16 cellular contexts compared by ENCODE assay signal in genomic region chr17:63816669-63817068, GRCh38. TPM values are rescaled to one million over a fixed set of nuclear protein-coding genes. Genes with fewer than 3 reads are reported as not detected.
A peak's percentile ranks its signal among the peaks of the same experiment; 100 is the strongest.
DNase-seq lines count a peak whose midpoint lies in the region; ATAC-seq and TF ChIP-seq lines count a peak whose summit lies in the region.
"Had no signal": no experiment of that assay in that cellular context is flagged by ENCODE, and none has a peak within 500 bp of the region (broad histone marks: within the 10 kb centered on the region; RNA-seq: fewer than 3 reads in every experiment).

No MANE protein-coding gene starts in this region.

- H3K36me3 ChIP-seq in adipocyte (ENCODE audit: control insufficient read depth, insufficient read depth, low read length, severe bottlenecking) (peaks cover 99% of the 10 kb centered on the region), thyroid gland (peaks cover 94 to 97% of the 10 kb centered on the region in 2 donors), left lung (peaks cover 7 to 100% of the 10 kb centered on the region in 2 donors)

- H3K27ac ChIP-seq in thyroid gland (no peak overlapping the region), left lung (no peak overlapping the region)

- peaks cover 81% of the 10 kb centered on the region for H3K36me3 Mint-ChIP-seq in activated CD8-positive, alpha-beta T cell treated with anti-CD3 and anti-CD28 coated beads for 36 hours (ENCODE audit: low read depth)
- H3K36me3 Mint-ChIP-seq in activated CD8-positive, alpha-beta T cell treated with anti-CD3 and anti-CD28 coated beads, Interleukin-2, amount 10 ng/mL, durations not matched to agents 7 days and 5 days (ENCODE audit: low read depth): peaks cover 85% of the 10 kb centered on the region

- H3K4me1 ChIP-seq in adipocyte (ENCODE audit: control insufficient read depth, insufficient read depth, low read length): no peaks in the 10 kb centered on the region
- no peaks in the 10 kb centered on the region for H3K4me1 ChIP-seq in thyroid gland
- peaks cover 0 to 14% of the 10 kb centered on the region in 2 donors for H3K4me1 ChIP-seq in left lung

- TF ChIP-seq CTCF in activated CD8-positive, alpha-beta T cell treated with anti-CD3 and anti-CD28 coated beads for 36 hours (IDR thresholded peaks at IDR 0.05): no peak
- TF ChIP-seq CTCF in GM10248 (IDR thresholded peaks at IDR 0.05; ENCODE audit: control extremely low read depth, extremely low read depth, low read depth, missing control alignments) (no peak), thyroid gland (IDR thresholded peaks at IDR 0.05) (no peak), left lung (IDR thresholded peaks at IDR 0.05) (no peak)

- WGBS in thyroid gland, 2 donors: 90 to 95% methylated on average over 4 of the region's 4 CpGs

- peak overlapping the region; percentile 11 for H3K27ac Mint-ChIP-seq in activated CD8-positive, alpha-beta T cell treated with anti-CD3 and anti-CD28 coated beads for 36 hours
- no peak overlapping the region for H3K27ac Mint-ChIP-seq in activated CD8-positive, alpha-beta T cell treated with anti-CD3 and anti-CD28 coated beads, Interleukin-2, amount 10 ng/mL, durations not matched to agents 7 days and 5 days

- intact Hi-C loops in activated CD8-positive, alpha-beta T cell treated with anti-CD3 and anti-CD28 coated beads for 36 hours (cut with micrococcal nuclease): no loop called here
- intact Hi-C loops in thyroid gland (cut with DNase I): no loop called here
- intact Hi-C loops in left lung (cut with DNase I): no loop called here

- POLR2A ChIA-PET in activated CD8-positive, alpha-beta T cell treated with anti-CD3 and anti-CD28 coated beads for 36 hours (lab: Charles Lee): interaction anchor here (0.8 to 1.5 kb wide), 4 partner anchors 10 to 42 kb away, joined by 3 to 7 read pairs (median 4); partner anchors contain the start of gene PSMC5
- POLR2A ChIA-PET in activated CD8-positive, alpha-beta T cell treated with anti-CD3 and anti-CD28 coated beads, Interleukin-2, amount 10 ng/mL, durations not matched to agents 7 days and 5 days (lab: Charles Lee): no interaction called here
- POLR2A ChIA-PET in GM10248 (lab: Yijun Ruan, JAX): no interaction called here

- no peak overlapping the region for H3K4me3 Mint-ChIP-seq in activated CD8-positive, alpha-beta T cell treated with anti-CD3 and anti-CD28 coated beads for 36 hours
- no peak overlapping the region for H3K4me3 Mint-ChIP-seq in activated CD8-positive, alpha-beta T cell treated with anti-CD3 and anti-CD28 coated beads, Interleukin-2, amount 10 ng/mL, durations not matched to agents 7 days and 5 days

- TF ChIP-seq POLR2A in thyroid gland (IDR thresholded peaks at IDR 0.05): no peak

- ATAC-seq in activated CD8-positive, alpha-beta T cell treated with anti-CD3 and anti-CD28 coated beads for 36 hours: no peak
- ATAC-seq in activated CD8-positive, alpha-beta T cell treated with anti-CD3 and anti-CD28 coated beads, Interleukin-2, amount 10 ng/mL, durations not matched to agents 7 days and 5 days: no peak
- no peak for ATAC-seq in HG03469 (IDR thresholded peaks at IDR 0.05; ENCODE audit: unreplicated experiment)
- ATAC-seq in left lung: no peak

- H3K27me3 Mint-ChIP-seq in activated CD8-positive, alpha-beta T cell treated with anti-CD3 and anti-CD28 coated beads for 36 hours: no peaks in the 10 kb centered on the region
- H3K27me3 Mint-ChIP-seq in activated CD8-positive, alpha-beta T cell treated with anti-CD3 and anti-CD28 coated beads, Interleukin-2, amount 10 ng/mL, durations not matched to agents 7 days and 5 days (ENCODE audit: low read depth): no peaks in the 10 kb centered on the region

- no peaks in the 10 kb centered on the region for H3K9me3 Mint-ChIP-seq in activated CD8-positive, alpha-beta T cell treated with anti-CD3 and anti-CD28 coated beads for 36 hours
- H3K9me3 Mint-ChIP-seq in activated CD8-positive, alpha-beta T cell treated with anti-CD3 and anti-CD28 coated beads, Interleukin-2, amount 10 ng/mL, durations not matched to agents 7 days and 5 days (ENCODE audit: insufficient read depth): no peaks in the 10 kb centered on the region

- H3K9me3 ChIP-seq in adipocyte (ENCODE audit: control insufficient read depth, low read length): no peaks in the 10 kb centered on the region
- no peaks in the 10 kb centered on the region for H3K9me3 ChIP-seq in thyroid gland
- no peaks in the 10 kb centered on the region for H3K9me3 ChIP-seq in left lung

- DNase-seq in activated CD8-positive, alpha-beta T cell treated with anti-CD3 and anti-CD28 coated beads for 36 hours: no peak
- DNase-seq in activated CD8-positive, alpha-beta T cell treated with anti-CD3 and anti-CD28 coated beads, Interleukin-2, amount 10 ng/mL, durations not matched to agents 7 days and 5 days: no peak
- peak; percentile 1 for DNase-seq in GM10248 (ENCODE audit: extremely low spot score)
- DNase-seq in adipocyte (ENCODE audit: low read depth): peak; percentile 36
- peak; percentile 47 for DNase-seq in iris pigment epithelial cell (ENCODE audit: low read depth)
- no peak for DNase-seq in thyroid gland
- DNase-seq in left lung: no peak
- DNase-seq: 8988T, C1 segment of cervical spinal cord, DMS79 treated with DMSO at 0.1 percent for 48 hours, GF-D8, Karpas-422, NCI-H187, NCI-H446, NCI-H69 had no signal

- CTCF ChIA-PET in activated CD8-positive, alpha-beta T cell treated with anti-CD3 and anti-CD28 coated beads for 36 hours (lab: Charles Lee): interaction anchor here (0.7 to 2.5 kb wide), 4 partner anchors 12 to 134 kb away, joined by 3 to 6 read pairs (median 3); no protein-coding TSS in a partner anchor
- CTCF ChIA-PET in activated CD8-positive, alpha-beta T cell treated with anti-CD3 and anti-CD28 coated beads, Interleukin-2, amount 10 ng/mL, durations not matched to agents 7 days and 5 days (lab: Charles Lee): interaction anchor here (1.2 to 1.6 kb wide), 2 partner anchors 12 to 18 kb away, joined by 4 to 6 read pairs; no protein-coding TSS in a partner anchor
- CTCF ChIA-PET in GM10248 (lab: Yijun Ruan, JAX): interaction anchor here (1.0 to 2.8 kb wide), 4 partner anchors 11 to 32 kb away, joined by 3 to 10 read pairs (median 5); partner anchors contain the start of genes FTSJ3 and PSMC5

- H3K4me1 Mint-ChIP-seq in activated CD8-positive, alpha-beta T cell treated with anti-CD3 and anti-CD28 coated beads for 36 hours (ENCODE audit: low read depth): peaks cover 6% of the 10 kb centered on the region
- H3K4me1 Mint-ChIP-seq in activated CD8-positive, alpha-beta T cell treated with anti-CD3 and anti-CD28 coated beads, Interleukin-2, amount 10 ng/mL, durations not matched to agents 7 days and 5 days (ENCODE audit: low read depth): peaks cover 10% of the 10 kb centered on the region

- no peaks in the 10 kb centered on the region for H3K27me3 ChIP-seq in adipocyte (replicated peaks; ENCODE audit: control insufficient read depth, insufficient read depth, low read length)
- no peaks in the 10 kb centered on the region for H3K27me3 ChIP-seq in thyroid gland
- H3K27me3 ChIP-seq in left lung: no peaks in the 10 kb centered on the region

- H3K4me3 ChIP-seq in adipocyte (ENCODE audit: low read length) (no peak overlapping the region), thyroid gland (replicated peaks in 1 of 3) (no peak overlapping the region), left lung (no peak overlapping the region)

- H3K9ac ChIP-seq in adipocyte (ENCODE audit: low read length): no peak overlapping the region

RNA-seq across cellular contexts. Expression of gene PSMC5, which starts 10.6 kb away (rescaled TPM):
- total RNA-seq in activated CD8-positive, alpha-beta T cell treated with anti-CD3 and anti-CD28 coated beads for 36 hours: 100 to 1,000 TPM; 155 to 157 TPM
- 100 to 1,000 TPM; 176 to 179 TPM for total RNA-seq in activated CD8-positive, alpha-beta T cell treated with anti-CD3 and anti-CD28 coated beads, Interleukin-2, amount 10 ng/mL, durations not matched to agents 7 days and 5 days
- 10 to 100 TPM; 79.1 to 98.3 (median 86.4) TPM for total RNA-seq in thyroid gland
- 100 to 1,000 TPM in 1 of 2 donors, 10 to 100 TPM in 1; 89.8 to 141 TPM for total RNA-seq in left lung

RNA-seq across cellular contexts. Expression of gene FTSJ3, which starts 10.8 kb away (rescaled TPM):
- total RNA-seq in activated CD8-positive, alpha-beta T cell treated with anti-CD3 and anti-CD28 coated beads for 36 hours: 10 to 100 TPM; 58.3 to 60.9 TPM
- total RNA-seq in activated CD8-positive, alpha-beta T cell treated with anti-CD3 and anti-CD28 coated beads, Interleukin-2, amount 10 ng/mL, durations not matched to agents 7 days and 5 days: 10 to 100 TPM; 58.7 to 62.2 TPM
- total RNA-seq in thyroid gland (10 to 100 TPM; 37.8 to 64.7 (median 47.2) TPM), left lung (10 to 100 TPM; 32.1 to 47.4 TPM)

RNA-seq across cellular contexts. Expression of gene SMARCD2, which starts 25.8 kb away (rescaled TPM):
- 100 to 1,000 TPM in 1 of 2 experiments, 10 to 100 TPM in 1; 99.4 to 103 TPM for total RNA-seq in activated CD8-positive, alpha-beta T cell treated with anti-CD3 and anti-CD28 coated beads for 36 hours
- total RNA-seq in activated CD8-positive, alpha-beta T cell treated with anti-CD3 and anti-CD28 coated beads, Interleukin-2, amount 10 ng/mL, durations not matched to agents 7 days and 5 days: 100 to 1,000 TPM; 130 to 136 TPM
- 100 to 1,000 TPM in 1 of 4 donors, 10 to 100 TPM in 3; 75.0 to 101 (median 90.4) TPM for total RNA-seq in thyroid gland
- 10 to 100 TPM; 59.2 to 82.5 TPM for total RNA-seq in left lung

RNA-seq across cellular contexts. Expression of gene DDX42, which starts 42.7 kb away (rescaled TPM):
- total RNA-seq in activated CD8-positive, alpha-beta T cell treated with anti-CD3 and anti-CD28 coated beads for 36 hours: 10 to 100 TPM; 91.9 to 96.0 TPM
- 100 to 1,000 TPM; 106 to 116 TPM for total RNA-seq in activated CD8-positive, alpha-beta T cell treated with anti-CD3 and anti-CD28 coated beads, Interleukin-2, amount 10 ng/mL, durations not matched to agents 7 days and 5 days
- total RNA-seq in thyroid gland (100 to 1,000 TPM in 1 of 4 donors, 10 to 100 TPM in 3; 76.3 to 138 (median 89.1) TPM), left lung (10 to 100 TPM; 79.2 to 82.0 TPM)

RNA-seq across cellular contexts. Expression of gene CCDC47, which starts 43.3 kb away (rescaled TPM):
- total RNA-seq in activated CD8-positive, alpha-beta T cell treated with anti-CD3 and anti-CD28 coated beads for 36 hours: 10 to 100 TPM; 63.0 to 64.4 TPM
- 10 to 100 TPM; 59.4 to 61.1 TPM for total RNA-seq in activated CD8-positive, alpha-beta T cell treated with anti-CD3 and anti-CD28 coated beads, Interleukin-2, amount 10 ng/mL, durations not matched to agents 7 days and 5 days
- total RNA-seq in thyroid gland (100 to 1,000 TPM in 1 of 4 donors, 10 to 100 TPM in 3; 69.4 to 120 (median 85.1) TPM), left lung (100 to 1,000 TPM in 1 of 2 donors, 10 to 100 TPM in 1; 81.6 to 111 TPM)

Comparison
In these comparisons a context has a peak if more than half of its experiments do, and no peak if none do; other contexts are left out.
1. DNase-seq: peak in GM10248 (single experiment), adipocyte (single experiment) and iris pigment epithelial cell (single experiment); none in activated CD8-positive, alpha-beta T cell treated with anti-CD3 and anti-CD28 coated beads for 36 hours (single experiment), activated CD8-positive, alpha-beta T cell treated with anti-CD3 and anti-CD28 coated beads, Interleukin-2, amount 10 ng/mL, durations not matched to agents 7 days and 5 days (single experiment), thyroid gland (0 of 2) and left lung (0 of 2).